1 cellular context compared by ENCODE assay signal in genomic region chr9:22084336-22085035, GRCh38.
A peak's percentile ranks its signal among the peaks of the same experiment; 100 is the strongest.
TF ChIP-seq lines count a peak whose summit lies in the region.

No MANE protein-coding gene starts in this region.

TF ChIP-seq in SK-N-SH, 30 proteins besides CTCF, POLR2A, EP300 and RAD21 (continued from another document):
- TF ChIP-seq ZBTB33 (IDR thresholded peaks at IDR 0.05; ENCODE audit: borderline replicate concordance, low read depth) (peak; percentile 67; the same call in 1 of the 2 replicates), RCOR1 (IDR thresholded peaks at IDR 0.05; ENCODE audit: low read length) (no peak), POLR2AphosphoS5 (IDR thresholded peaks at IDR 0.05; ENCODE audit: low read depth, low read length) (peak; percentile 41; the same call in 1 of the 2 replicates), TEAD4 (IDR thresholded peaks at IDR 0.05; ENCODE audit: borderline replicate concordance, insufficient read depth) (peak; percentile 77; the same call in 1 of the 2 replicates), JUND (IDR thresholded peaks at IDR 0.05) (peak; percentile 90), FOSL2 (IDR thresholded peaks at IDR 0.05; ENCODE audit: borderline replicate concordance, low read depth) (peak; percentile 94), SMC3 (IDR thresholded peaks at IDR 0.05; ENCODE audit: low read depth, low read length) (no peak), MEF2A (IDR thresholded peaks at IDR 0.05; ENCODE audit: borderline replicate concordance, low read depth) (peak; percentile 26; the same call in 1 of the 2 replicates), USF1 (IDR thresholded peaks at IDR 0.05; ENCODE audit: borderline replicate concordance, low read depth) (no peak), USF2 (IDR thresholded peaks at IDR 0.05; ENCODE audit: borderline replicate concordance, low read depth, low read length) (no peak), MXI1 (IDR thresholded peaks at IDR 0.05; ENCODE audit: low read depth, low read length) (no peak), YY1 (IDR thresholded peaks at IDR 0.05; ENCODE audit: low read depth) (no peak), SIN3A (IDR thresholded peaks at IDR 0.05; ENCODE audit: borderline replicate concordance, low read depth, low read length) (0 out of 2 replicates have a peak, but pooled peaks have one; percentile 51), TCF12 (IDR thresholded peaks at IDR 0.05) (peak; percentile 87)
